In genomic region chr7:117809958-117810357, GRCh38 we compare ENCODE assay signal across 14 cellular contexts.
DNase-seq lines count a peak whose midpoint lies in the region; ATAC-seq and TF ChIP-seq lines count a peak whose summit lies in the region.
"Had no signal": no experiment of that assay in that cellular context is flagged by ENCODE, and none has a peak within 500 bp of the region (broad histone marks: within the 10 kb centered on the region; RNA-seq: fewer than 3 reads in every experiment).

No MANE protein-coding gene starts in this region.

- no peak overlapping the region for H3K4me3 Mint-ChIP-seq in naive thymus-derived CD8-positive, alpha-beta T cell
- H3K4me3 Mint-ChIP-seq: activated CD4-positive, alpha-beta T cell treated with anti-CD3 and anti-CD28 coated beads for 36 hours had no signal

- POLR2A ChIA-PET in naive thymus-derived CD8-positive, alpha-beta T cell (lab: Charles Lee): no interaction called here

- H3K4me2 ChIP-seq in smooth muscle cell: peak overlapping the region; percentile 58

- H4K20me1 ChIP-seq in smooth muscle cell (ENCODE audit: low read depth): no peaks in the 10 kb centered on the region

- no peaks in the 10 kb centered on the region for H3K9me3 ChIP-seq in smooth muscle cell (replicated peaks; ENCODE audit: low read depth)
- no peaks in the 10 kb centered on the region for H3K9me3 ChIP-seq in effector memory CD4-positive, alpha-beta T cell (ENCODE audit: control insufficient read depth, low read length)

- H2AFZ ChIP-seq in smooth muscle cell (ENCODE audit: low read depth): no peak overlapping the region

- H3K27me3 Mint-ChIP-seq in naive thymus-derived CD8-positive, alpha-beta T cell: peaks cover 0 to 1% (median 0%) of the 10 kb centered on the region in 5 donors

- H3K9ac ChIP-seq in smooth muscle cell (ENCODE audit: low read depth): no peak overlapping the region

- peaks cover 36% of the 10 kb centered on the region for H3K4me1 ChIP-seq in smooth muscle cell (ENCODE audit: low read depth)
- no peaks in the 10 kb centered on the region for H3K4me1 ChIP-seq in effector memory CD4-positive, alpha-beta T cell (ENCODE audit: control insufficient read depth, insufficient read depth, low read length, poor library complexity, severe bottlenecking)

- no peak overlapping the region for H3K4me3 ChIP-seq in smooth muscle cell
- no peak overlapping the region for H3K4me3 ChIP-seq in effector memory CD4-positive, alpha-beta T cell (ENCODE audit: insufficient read depth, low read depth, low read length, poor library complexity, severe bottlenecking)
- H3K4me3 ChIP-seq: skin epidermis had no signal

- H3K36me3 Mint-ChIP-seq in naive thymus-derived CD8-positive, alpha-beta T cell: no peaks in the 10 kb centered on the region

- 51% methylated on average over 3 of the region's 3 CpGs for WGBS in smooth muscle cell (ENCODE audit: low lambda C conversion rate)

- H3K27ac ChIP-seq in smooth muscle cell (ENCODE audit: low read depth): peak overlapping the region; percentile 57
- H3K27ac ChIP-seq in effector memory CD4-positive, alpha-beta T cell (ENCODE audit: insufficient read depth, low read length, poor library complexity, severe bottlenecking): no peak overlapping the region
- H3K27ac ChIP-seq: 22Rv1, skin epidermis had no signal

- no peak for TF ChIP-seq CTCF in smooth muscle cell (IDR thresholded peaks at IDR 0.05; ENCODE audit: borderline replicate concordance, insufficient read depth, poor library complexity, severe bottlenecking)

- peaks cover 14% of the 10 kb centered on the region for H3K79me2 ChIP-seq in smooth muscle cell (ENCODE audit: low read depth)

- no peaks in the 10 kb centered on the region for H3K36me3 ChIP-seq in smooth muscle cell (ENCODE audit: low read depth)
- no peaks in the 10 kb centered on the region for H3K36me3 ChIP-seq in effector memory CD4-positive, alpha-beta T cell (ENCODE audit: control insufficient read depth, insufficient read depth, low read length)

- DNase-seq in DMS79 treated with DMSO at 0.1 percent for 48 hours (lab: John Stamatoyannopoulos, UW) (peak; percentile 63), DMS79 (lab: John Stamatoyannopoulos, UW) (no peak), NCI-H526 treated with DMSO at 0.1 percent for 48 hours (lab: John Stamatoyannopoulos, UW) (peak; percentile 47), left cardiac atrium (peak; percentile 25), smooth muscle cell (lab: John Stamatoyannopoulos, UW; ENCODE audit: unreplicated experiment) (no peak)
- no peak for DNase-seq in naive thymus-derived CD8-positive, alpha-beta T cell
- no peak for DNase-seq in effector memory CD4-positive, alpha-beta T cell
- DNase-seq: activated CD4-positive, alpha-beta T cell treated with anti-CD3 and anti-CD28 coated beads for 36 hours; activated T-cell treated with anti-CD3 and anti-CD28 coated beads, Interleukin-2, amount 50 U/mL, for 48 hours; NCI-H2029; substantia nigra had no signal

- H3F3A ChIP-seq in smooth muscle cell (ENCODE audit: low read depth): peaks cover 8% of the 10 kb centered on the region

- ATAC-seq in left cardiac atrium (peak; percentile 73 to 91), GM18517 (IDR thresholded peaks at IDR 0.05; ENCODE audit: unreplicated experiment) (no peak)
- no peak for ATAC-seq in naive thymus-derived CD8-positive, alpha-beta T cell
- ATAC-seq: activated CD4-positive, alpha-beta T cell treated with anti-CD3 and anti-CD28 coated beads for 36 hours had no signal

- intact Hi-C loops in left cardiac atrium (cut with DNase I): no loop called here

- H3K4me1 Mint-ChIP-seq in naive thymus-derived CD8-positive, alpha-beta T cell: no peaks in the 10 kb centered on the region
- H3K4me1 Mint-ChIP-seq: activated CD4-positive, alpha-beta T cell treated with anti-CD3 and anti-CD28 coated beads for 36 hours had no signal

- H3K27ac Mint-ChIP-seq in naive thymus-derived CD8-positive, alpha-beta T cell: no peak overlapping the region
- H3K27ac Mint-ChIP-seq: activated CD4-positive, alpha-beta T cell treated with anti-CD3 and anti-CD28 coated beads for 36 hours had no signal

- peaks cover 0 to 4% (median 0%) of the 10 kb centered on the region in 9 donors for H3K9me3 Mint-ChIP-seq in naive thymus-derived CD8-positive, alpha-beta T cell

- H3K27me3 ChIP-seq in smooth muscle cell (ENCODE audit: low read depth): no peaks in the 10 kb centered on the region
- no peaks in the 10 kb centered on the region for H3K27me3 ChIP-seq in effector memory CD4-positive, alpha-beta T cell (replicated peaks; ENCODE audit: control insufficient read depth, insufficient read depth, low read length, poor library complexity, severe bottlenecking)

Comparison
In these comparisons a context has a peak if more than half of its experiments do, and no peak if none do; other contexts are left out.
1. DNase-seq: peak in DMS79 treated with DMSO at 0.1 percent for 48 hours (single experiment), NCI-H526 treated with DMSO at 0.1 percent for 48 hours (single experiment) and left cardiac atrium (single experiment); none in DMS79 (single experiment), smooth muscle cell (single experiment), naive thymus-derived CD8-positive, alpha-beta T cell (0 of 10) and effector memory CD4-positive, alpha-beta T cell (0 of 3).
2. ATAC-seq: peak in left cardiac atrium (2 of 2); none in naive thymus-derived CD8-positive, alpha-beta T cell (0 of 2) and GM18517 (single experiment).